In the genomic region with DNA sequence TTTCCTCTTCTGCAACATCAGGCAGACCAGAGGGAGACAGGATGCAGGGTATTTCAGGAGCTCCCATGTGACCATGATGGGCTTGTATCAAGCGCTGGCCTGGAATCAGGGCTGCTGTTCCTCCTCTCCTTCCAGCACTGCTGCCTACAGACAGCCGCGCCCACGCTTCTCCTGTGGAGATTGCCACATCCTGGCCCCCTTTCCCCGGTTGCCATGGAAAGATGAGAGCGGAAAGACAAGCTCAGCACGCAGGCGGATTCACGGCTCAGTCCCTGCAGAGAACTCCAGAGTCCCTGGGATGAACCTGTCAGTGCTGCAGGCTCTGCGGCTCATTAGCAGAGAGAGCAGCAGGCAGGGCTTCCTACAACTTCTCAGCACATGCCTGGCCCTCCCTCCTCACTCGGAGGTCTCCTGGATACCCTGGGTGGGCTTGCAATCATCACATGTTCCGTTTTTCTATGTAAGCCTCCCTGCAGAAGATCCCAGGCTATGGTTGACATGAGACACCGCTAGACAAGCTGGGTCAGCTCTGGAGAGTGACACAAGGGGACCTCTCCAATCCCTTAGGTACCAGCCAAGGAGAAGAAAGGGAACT, we compare ENCODE assay signal across 21 cellular contexts.
DNase-seq lines count a peak whose midpoint lies in the region; ATAC-seq, FAIRE-seq and TF ChIP-seq lines count a peak whose summit lies in the region.
"Had no signal": no experiment of that assay in that cellular context is flagged by ENCODE, and none has a peak within 500 bp of the region (broad histone marks: within the 10 kb centered on the region; RNA-seq: fewer than 3 reads in every experiment).

No MANE protein-coding gene starts in this region.

- H3K4me3 ChIP-seq in neural cell (ENCODE audit: low read length) = peak overlapping the region; percentile 18
- no peak overlapping the region for H3K4me3 ChIP-seq in small intestine (ENCODE audit: low read depth in 1 of 2, low read length in 2 of 2)
- H3K4me3 ChIP-seq: adrenal gland, lung, right lobe of liver, suprapubic skin had no signal

- POLR2A ChIA-PET in T-cell (lab: Charles Lee) = no interaction called here

- no peaks in the 10 kb centered on the region for H3K36me3 Mint-ChIP-seq in T-cell
- H3K36me3 Mint-ChIP-seq: natural killer cell had no signal

- DNase-seq in Ammon's horn (ENCODE audit: low spot score) (peak; percentile 87), NCI-H146 (lab: John Stamatoyannopoulos, UW) (peak; percentile 68), ecto neural progenitor cell (ENCODE audit: low spot score) (peak; percentile 42), small intestine (no peak), urothelium cell line (ENCODE audit: low spot score) (no peak), NCI-H2029 treated with DMSO at 0.1 percent for 48 hours (lab: John Stamatoyannopoulos, UW) (no peak), T-cell (no peak)
- DNase-seq: activated CD4-positive, alpha-beta T cell treated with anti-CD3 and anti-CD28 coated beads, Interleukin-2, amount 50 U/mL, for 48 hours; natural killer cell; NCI-H1436; NCI-H526 treated with DMSO at 0.1 percent for 48 hours; right lobe of liver; stimulated activated CD4-positive, alpha-beta T cell treated with anti-CD3 and anti-CD28 coated beads, Interleukin-4, amount 100 ng/mL, for 1 hour had no signal

- peak; percentile 65 for TF ChIP-seq EP300 in neural cell (conservative IDR thresholded peaks at IDR 0.05; ENCODE audit: poor library complexity, severe bottlenecking)

- H3K9me3 Mint-ChIP-seq in T-cell = peaks cover 0 to 3% (median 3%) of the 10 kb centered on the region in 3 donors

- no peak for FAIRE-seq in small intestine (lab: Jason Lieb, UNC)
- no peak for FAIRE-seq in urothelium cell line (lab: Jason Lieb, UNC)
- FAIRE-seq: frontal cortex, H54 had no signal

- no peak for TF ChIP-seq CTCF in neural cell (IDR thresholded peaks at IDR 0.05; ENCODE audit: poor library complexity, severe bottlenecking)

- no peaks in the 10 kb centered on the region for H3K4me1 Mint-ChIP-seq in T-cell
- H3K4me1 Mint-ChIP-seq: activated T-helper 17 cell treated with anti-CD3 and anti-CD28 coated beads, Interleukin-2, amount 50 U/mL, for 72 hours; natural killer cell had no signal

- WGBS in small intestine, 3 donors = 69 to 78% (median 73%) methylated on average over 13 of the region's 13 CpGs

- H3K4me1 ChIP-seq in small intestine (ENCODE audit: control insufficient read depth in 2 of 2, insufficient read depth in 1 of 2, low read depth in 1 of 2, low read length in 1 of 2) = no peaks in the 10 kb centered on the region
- H3K4me1 ChIP-seq: adrenal gland, right lobe of liver, suprapubic skin had no signal

- peak overlapping the region; percentile 21 for H2AFZ ChIP-seq in neural cell (ENCODE audit: low read depth, low read length)

- CTCF ChIA-PET in T-cell (lab: Charles Lee) = no interaction called here

- H3K27ac Mint-ChIP-seq in T-cell = no peak overlapping the region
- H3K27ac Mint-ChIP-seq: activated T-helper 17 cell treated with anti-CD3 and anti-CD28 coated beads, Interleukin-2, amount 50 U/mL, for 72 hours; natural killer cell had no signal

- H3K27me3 Mint-ChIP-seq in T-cell = peaks cover 4 to 6% of the 10 kb centered on the region in 2 donors

- H3K9me3 ChIP-seq in neural cell (ENCODE audit: low read length) = no peaks in the 10 kb centered on the region
- no peaks in the 10 kb centered on the region for H3K9me3 ChIP-seq in small intestine (ENCODE audit: control insufficient read depth, low read depth)
- H3K9me3 ChIP-seq: adrenal gland, right lobe of liver, suprapubic skin had no signal

- no peak for ATAC-seq in T-cell (replicated peaks in 1 of 4)
- ATAC-seq: activated T-helper 17 cell treated with anti-CD3 and anti-CD28 coated beads, Interleukin-2, amount 50 U/mL, for 72 hours; natural killer cell; Panc1 had no signal

- no peaks in the 10 kb centered on the region for H3K9me2 ChIP-seq in neural cell (ENCODE audit: insufficient read depth, low read length)

- peak overlapping the region; percentile 44 for H3K27ac ChIP-seq in neural cell (ENCODE audit: low read length)
- H3K27ac ChIP-seq in small intestine (ENCODE audit: low read depth in 1 of 2, low read length in 1 of 2) = no peak overlapping the region
- H3K27ac ChIP-seq: right lobe of liver, suprapubic skin had no signal

- no peaks in the 10 kb centered on the region for H3F3A ChIP-seq in neural cell (ENCODE audit: insufficient read depth, low read length, poor library complexity, severe bottlenecking)

- no peaks in the 10 kb centered on the region for H4K20me1 ChIP-seq in neural cell (ENCODE audit: insufficient read depth)

- H3K9ac ChIP-seq in neural cell (ENCODE audit: low read length) = peak overlapping the region; percentile 25

- no peaks in the 10 kb centered on the region for H3K27me3 ChIP-seq in neural cell (ENCODE audit: insufficient read depth, low read depth, low read length)
- no peaks in the 10 kb centered on the region for H3K27me3 ChIP-seq in small intestine (ENCODE audit: control insufficient read depth in 2 of 2, insufficient read depth in 2 of 2, low read length in 2 of 2)
- H3K27me3 ChIP-seq: adrenal gland, right lobe of liver, suprapubic skin had no signal

- H3K36me3 ChIP-seq in neural cell (ENCODE audit: insufficient read depth, low read length) (no peaks in the 10 kb centered on the region), small intestine (ENCODE audit: control insufficient read depth in 2 of 2, insufficient read depth in 2 of 2, low read length in 2 of 2) (no peaks in the 10 kb centered on the region)
- H3K36me3 ChIP-seq: adrenal gland, right lobe of liver, suprapubic skin had no signal

- H3K4me2 ChIP-seq in neural cell (ENCODE audit: low read length) = no peak overlapping the region

- no peak overlapping the region for H3K4me3 Mint-ChIP-seq in T-cell
- H3K4me3 Mint-ChIP-seq: activated T-helper 17 cell treated with anti-CD3 and anti-CD28 coated beads, Interleukin-2, amount 50 U/mL, for 72 hours; natural killer cell had no signal

- no peaks in the 10 kb centered on the region for H3K79me2 ChIP-seq in neural cell (replicated peaks; ENCODE audit: insufficient read depth, low read length)

- TF ChIP-seq RAD21 in neural cell (conservative IDR thresholded peaks at IDR 0.05) = peak; percentile 38

TF ChIP-seq in neural cell, 6 proteins besides CTCF, POLR2A, EP300 and RAD21:
- TF ChIP-seq TAF1 (IDR thresholded peaks at IDR 0.05; ENCODE audit: low read depth) (no peak), MXI1 (conservative IDR thresholded peaks at IDR 0.05; ENCODE audit: poor library complexity, severe bottlenecking) (no peak), POLR2AphosphoS5 (IDR thresholded peaks at IDR 0.05) (peak; percentile 28), SMC3 (conservative IDR thresholded peaks at IDR 0.05; ENCODE audit: poor library complexity) (peak; percentile 34)
- TF ChIP-seq, protein P1, sequence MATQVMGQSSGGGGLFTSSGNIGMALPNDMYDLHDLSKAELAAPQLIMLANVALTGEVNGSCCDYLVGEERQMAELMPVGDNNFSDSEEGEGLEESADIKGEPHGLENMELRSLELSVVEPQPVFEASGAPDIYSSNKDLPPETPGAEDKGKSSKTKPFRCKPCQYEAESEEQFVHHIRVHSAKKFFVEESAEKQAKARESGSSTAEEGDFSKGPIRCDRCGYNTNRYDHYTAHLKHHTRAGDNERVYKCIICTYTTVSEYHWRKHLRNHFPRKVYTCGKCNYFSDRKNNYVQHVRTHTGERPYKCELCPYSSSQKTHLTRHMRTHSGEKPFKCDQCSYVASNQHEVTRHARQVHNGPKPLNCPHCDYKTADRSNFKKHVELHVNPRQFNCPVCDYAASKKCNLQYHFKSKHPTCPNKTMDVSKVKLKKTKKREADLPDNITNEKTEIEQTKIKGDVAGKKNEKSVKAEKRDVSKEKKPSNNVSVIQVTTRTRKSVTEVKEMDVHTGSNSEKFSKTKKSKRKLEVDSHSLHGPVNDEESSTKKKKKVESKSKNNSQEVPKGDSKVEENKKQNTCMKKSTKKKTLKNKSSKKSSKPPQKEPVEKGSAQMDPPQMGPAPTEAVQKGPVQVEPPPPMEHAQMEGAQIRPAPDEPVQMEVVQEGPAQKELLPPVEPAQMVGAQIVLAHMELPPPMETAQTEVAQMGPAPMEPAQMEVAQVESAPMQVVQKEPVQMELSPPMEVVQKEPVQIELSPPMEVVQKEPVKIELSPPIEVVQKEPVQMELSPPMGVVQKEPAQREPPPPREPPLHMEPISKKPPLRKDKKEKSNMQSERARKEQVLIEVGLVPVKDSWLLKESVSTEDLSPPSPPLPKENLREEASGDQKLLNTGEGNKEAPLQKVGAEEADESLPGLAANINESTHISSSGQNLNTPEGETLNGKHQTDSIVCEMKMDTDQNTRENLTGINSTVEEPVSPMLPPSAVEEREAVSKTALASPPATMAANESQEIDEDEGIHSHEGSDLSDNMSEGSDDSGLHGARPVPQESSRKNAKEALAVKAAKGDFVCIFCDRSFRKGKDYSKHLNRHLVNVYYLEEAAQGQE (IDR thresholded peaks at IDR 0.05; ENCODE audit: borderline replicate concordance) = peak; percentile 50

Comparison
In these comparisons a context has a peak if more than half of its experiments do, and no peak if none do; other contexts are left out.
1. DNase-seq: peak in Ammon's horn (single experiment), NCI-H146 (single experiment) and ecto neural progenitor cell (single experiment); none in small intestine (single experiment), urothelium cell line (single experiment), NCI-H2029 treated with DMSO at 0.1 percent for 48 hours (single experiment) and T-cell (0 of 34).